1 cellular context compared by ENCODE assay signal in the genomic region with DNA sequence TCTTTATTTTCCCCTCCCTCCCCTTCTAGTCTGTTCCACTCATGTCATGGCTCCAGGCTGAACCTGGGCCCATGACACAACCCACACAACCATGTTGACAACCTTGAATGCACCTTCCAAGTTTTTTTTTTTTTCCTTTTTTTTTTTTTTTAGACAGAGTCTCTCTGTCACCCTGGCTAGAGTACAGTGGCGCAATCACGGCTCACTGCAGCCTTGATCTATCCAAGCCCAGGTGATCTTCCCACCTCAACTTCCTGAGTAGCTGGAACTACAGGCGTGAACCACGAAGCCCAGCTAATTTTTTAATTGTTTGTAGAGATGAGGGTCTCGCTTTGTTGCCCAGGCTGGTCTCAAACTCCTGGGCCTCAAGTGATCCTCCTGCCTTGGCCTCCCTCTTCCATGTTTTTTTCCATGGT.
TF ChIP-seq lines count a peak whose summit lies in the region.

No MANE protein-coding gene starts in this region.

TF ChIP-seq in HepG2, 621 proteins besides CTCF, POLR2A, EP300 and RAD21 (continued from another document and continues in another):
- TF ChIP-seq, protein P1, sequence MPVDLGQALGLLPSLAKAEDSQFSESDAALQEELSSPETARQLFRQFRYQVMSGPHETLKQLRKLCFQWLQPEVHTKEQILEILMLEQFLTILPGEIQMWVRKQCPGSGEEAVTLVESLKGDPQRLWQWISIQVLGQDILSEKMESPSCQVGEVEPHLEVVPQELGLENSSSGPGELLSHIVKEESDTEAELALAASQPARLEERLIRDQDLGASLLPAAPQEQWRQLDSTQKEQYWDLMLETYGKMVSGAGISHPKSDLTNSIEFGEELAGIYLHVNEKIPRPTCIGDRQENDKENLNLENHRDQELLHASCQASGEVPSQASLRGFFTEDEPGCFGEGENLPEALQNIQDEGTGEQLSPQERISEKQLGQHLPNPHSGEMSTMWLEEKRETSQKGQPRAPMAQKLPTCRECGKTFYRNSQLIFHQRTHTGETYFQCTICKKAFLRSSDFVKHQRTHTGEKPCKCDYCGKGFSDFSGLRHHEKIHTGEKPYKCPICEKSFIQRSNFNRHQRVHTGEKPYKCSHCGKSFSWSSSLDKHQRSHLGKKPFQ (CRISPR knock-in tag; IDR thresholded peaks at IDR 0.05; ENCODE audit: insufficient replicate concordance), result peak; percentile 81
- TF ChIP-seq, protein P2, sequence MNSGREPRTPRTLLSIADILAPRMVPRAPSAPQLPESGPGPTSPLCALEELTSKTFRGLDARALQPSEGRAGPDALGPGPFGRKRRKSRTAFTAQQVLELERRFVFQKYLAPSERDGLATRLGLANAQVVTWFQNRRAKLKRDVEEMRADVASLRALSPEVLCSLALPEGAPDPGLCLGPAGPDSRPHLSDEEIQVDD (CRISPR knock-in tag; IDR thresholded peaks at IDR 0.05; ENCODE audit: borderline replicate concordance), result no peak
- TF ChIP-seq ZNF121 (CRISPR knock-in tag; IDR thresholded peaks at IDR 0.05), result peak; percentile 97
- peak; percentile 93 for TF ChIP-seq ERF (CRISPR knock-in tag; IDR thresholded peaks at IDR 0.05)
- 0 out of 2 replicates have a peak, but pooled peaks have one; percentile 51 for TF ChIP-seq AKAP8 (CRISPR knock-in tag; IDR thresholded peaks at IDR 0.05)
- peak; percentile 88 for TF ChIP-seq ZMYM2 (CRISPR knock-in tag; IDR thresholded peaks at IDR 0.05)
- TF ChIP-seq ZNF383 (CRISPR knock-in tag; IDR thresholded peaks at IDR 0.05; ENCODE audit: borderline replicate concordance), result no peak
- TF ChIP-seq, protein P3, sequence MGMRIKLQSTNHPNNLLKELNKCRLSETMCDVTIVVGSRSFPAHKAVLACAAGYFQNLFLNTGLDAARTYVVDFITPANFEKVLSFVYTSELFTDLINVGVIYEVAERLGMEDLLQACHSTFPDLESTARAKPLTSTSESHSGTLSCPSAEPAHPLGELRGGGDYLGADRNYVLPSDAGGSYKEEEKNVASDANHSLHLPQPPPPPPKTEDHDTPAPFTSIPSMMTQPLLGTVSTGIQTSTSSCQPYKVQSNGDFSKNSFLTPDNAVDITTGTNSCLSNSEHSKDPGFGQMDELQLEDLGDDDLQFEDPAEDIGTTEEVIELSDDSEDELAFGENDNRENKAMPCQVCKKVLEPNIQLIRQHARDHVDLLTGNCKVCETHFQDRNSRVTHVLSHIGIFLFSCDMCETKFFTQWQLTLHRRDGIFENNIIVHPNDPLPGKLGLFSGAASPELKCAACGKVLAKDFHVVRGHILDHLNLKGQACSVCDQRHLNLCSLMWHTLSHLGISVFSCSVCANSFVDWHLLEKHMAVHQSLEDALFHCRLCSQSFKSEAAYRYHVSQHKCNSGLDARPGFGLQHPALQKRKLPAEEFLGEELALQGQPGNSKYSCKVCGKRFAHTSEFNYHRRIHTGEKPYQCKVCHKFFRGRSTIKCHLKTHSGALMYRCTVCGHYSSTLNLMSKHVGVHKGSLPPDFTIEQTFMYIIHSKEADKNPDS (CRISPR knock-in tag; IDR thresholded peaks at IDR 0.05), result peak; percentile 30; the same call in 1 of the 2 replicates
- TF ChIP-seq, protein P4, sequence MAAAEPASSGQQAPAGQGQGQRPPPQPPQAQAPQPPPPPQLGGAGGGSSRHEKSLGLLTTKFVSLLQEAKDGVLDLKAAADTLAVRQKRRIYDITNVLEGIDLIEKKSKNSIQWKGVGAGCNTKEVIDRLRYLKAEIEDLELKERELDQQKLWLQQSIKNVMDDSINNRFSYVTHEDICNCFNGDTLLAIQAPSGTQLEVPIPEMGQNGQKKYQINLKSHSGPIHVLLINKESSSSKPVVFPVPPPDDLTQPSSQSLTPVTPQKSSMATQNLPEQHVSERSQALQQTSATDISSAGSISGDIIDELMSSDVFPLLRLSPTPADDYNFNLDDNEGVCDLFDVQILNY (CRISPR knock-in tag; conservative IDR thresholded peaks at IDR 0.05), result no peak
- TF ChIP-seq, protein P5, sequence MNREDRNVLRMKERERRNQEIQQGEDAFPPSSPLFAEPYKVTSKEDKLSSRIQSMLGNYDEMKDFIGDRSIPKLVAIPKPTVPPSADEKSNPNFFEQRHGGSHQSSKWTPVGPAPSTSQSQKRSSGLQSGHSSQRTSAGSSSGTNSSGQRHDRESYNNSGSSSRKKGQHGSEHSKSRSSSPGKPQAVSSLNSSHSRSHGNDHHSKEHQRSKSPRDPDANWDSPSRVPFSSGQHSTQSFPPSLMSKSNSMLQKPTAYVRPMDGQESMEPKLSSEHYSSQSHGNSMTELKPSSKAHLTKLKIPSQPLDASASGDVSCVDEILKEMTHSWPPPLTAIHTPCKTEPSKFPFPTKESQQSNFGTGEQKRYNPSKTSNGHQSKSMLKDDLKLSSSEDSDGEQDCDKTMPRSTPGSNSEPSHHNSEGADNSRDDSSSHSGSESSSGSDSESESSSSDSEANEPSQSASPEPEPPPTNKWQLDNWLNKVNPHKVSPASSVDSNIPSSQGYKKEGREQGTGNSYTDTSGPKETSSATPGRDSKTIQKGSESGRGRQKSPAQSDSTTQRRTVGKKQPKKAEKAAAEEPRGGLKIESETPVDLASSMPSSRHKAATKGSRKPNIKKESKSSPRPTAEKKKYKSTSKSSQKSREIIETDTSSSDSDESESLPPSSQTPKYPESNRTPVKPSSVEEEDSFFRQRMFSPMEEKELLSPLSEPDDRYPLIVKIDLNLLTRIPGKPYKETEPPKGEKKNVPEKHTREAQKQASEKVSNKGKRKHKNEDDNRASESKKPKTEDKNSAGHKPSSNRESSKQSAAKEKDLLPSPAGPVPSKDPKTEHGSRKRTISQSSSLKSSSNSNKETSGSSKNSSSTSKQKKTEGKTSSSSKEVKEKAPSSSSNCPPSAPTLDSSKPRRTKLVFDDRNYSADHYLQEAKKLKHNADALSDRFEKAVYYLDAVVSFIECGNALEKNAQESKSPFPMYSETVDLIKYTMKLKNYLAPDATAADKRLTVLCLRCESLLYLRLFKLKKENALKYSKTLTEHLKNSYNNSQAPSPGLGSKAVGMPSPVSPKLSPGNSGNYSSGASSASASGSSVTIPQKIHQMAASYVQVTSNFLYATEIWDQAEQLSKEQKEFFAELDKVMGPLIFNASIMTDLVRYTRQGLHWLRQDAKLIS (CRISPR knock-in tag; IDR thresholded peaks at IDR 0.05), result no peak
- peak; percentile 86 for TF ChIP-seq ZMYM3 (CRISPR knock-in tag; IDR thresholded peaks at IDR 0.05)
- TF ChIP-seq, protein P6, sequence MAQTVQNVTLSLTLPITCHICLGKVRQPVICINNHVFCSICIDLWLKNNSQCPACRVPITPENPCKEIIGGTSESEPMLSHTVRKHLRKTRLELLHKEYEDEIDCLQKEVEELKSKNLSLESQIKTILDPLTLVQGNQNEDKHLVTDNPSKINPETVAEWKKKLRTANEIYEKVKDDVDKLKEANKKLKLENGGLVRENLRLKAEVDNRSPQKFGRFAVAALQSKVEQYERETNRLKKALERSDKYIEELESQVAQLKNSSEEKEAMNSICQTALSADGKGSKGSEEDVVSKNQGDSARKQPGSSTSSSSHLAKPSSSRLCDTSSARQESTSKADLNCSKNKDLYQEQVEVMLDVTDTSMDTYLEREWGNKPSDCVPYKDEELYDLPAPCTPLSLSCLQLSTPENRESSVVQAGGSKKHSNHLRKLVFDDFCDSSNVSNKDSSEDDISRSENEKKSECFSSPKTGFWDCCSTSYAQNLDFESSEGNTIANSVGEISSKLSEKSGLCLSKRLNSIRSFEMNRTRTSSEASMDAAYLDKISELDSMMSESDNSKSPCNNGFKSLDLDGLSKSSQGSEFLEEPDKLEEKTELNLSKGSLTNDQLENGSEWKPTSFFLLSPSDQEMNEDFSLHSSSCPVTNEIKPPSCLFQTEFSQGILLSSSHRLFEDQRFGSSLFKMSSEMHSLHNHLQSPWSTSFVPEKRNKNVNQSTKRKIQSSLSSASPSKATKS (CRISPR knock-in tag; IDR thresholded peaks at IDR 0.05), result no peak
- no peak for TF ChIP-seq GPN1 (CRISPR knock-in tag; IDR thresholded peaks at IDR 0.05; ENCODE audit: borderline replicate concordance)
- TF ChIP-seq KDM6A (CRISPR knock-in tag; IDR thresholded peaks at IDR 0.05; ENCODE audit: low read depth), result peak; percentile 70; the same call in 1 of the 2 replicates
- TF ChIP-seq, protein P7, sequence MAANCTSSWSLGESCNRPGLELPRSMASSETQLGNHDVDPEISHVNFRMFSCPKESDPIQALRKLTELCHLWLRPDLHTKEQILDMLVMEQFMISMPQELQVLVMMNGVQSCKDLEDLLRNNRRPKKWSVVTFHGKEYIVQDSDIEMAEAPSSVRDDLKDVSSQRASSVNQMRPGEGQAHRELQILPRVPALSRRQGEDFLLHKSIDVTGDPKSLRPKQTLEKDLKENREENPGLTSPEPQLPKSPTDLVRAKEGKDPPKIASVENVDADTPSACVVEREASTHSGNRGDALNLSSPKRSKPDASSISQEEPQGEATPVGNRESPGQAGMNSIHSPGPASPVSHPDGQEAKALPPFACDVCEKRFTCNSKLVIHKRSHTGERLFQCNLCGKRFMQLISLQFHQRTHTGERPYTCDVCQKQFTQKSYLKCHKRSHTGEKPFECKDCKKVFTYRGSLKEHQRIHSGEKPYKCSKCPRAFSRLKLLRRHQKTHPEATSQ (CRISPR knock-in tag; IDR thresholded peaks at IDR 0.05; ENCODE audit: borderline replicate concordance), result no peak
- TF ChIP-seq, protein P8, sequence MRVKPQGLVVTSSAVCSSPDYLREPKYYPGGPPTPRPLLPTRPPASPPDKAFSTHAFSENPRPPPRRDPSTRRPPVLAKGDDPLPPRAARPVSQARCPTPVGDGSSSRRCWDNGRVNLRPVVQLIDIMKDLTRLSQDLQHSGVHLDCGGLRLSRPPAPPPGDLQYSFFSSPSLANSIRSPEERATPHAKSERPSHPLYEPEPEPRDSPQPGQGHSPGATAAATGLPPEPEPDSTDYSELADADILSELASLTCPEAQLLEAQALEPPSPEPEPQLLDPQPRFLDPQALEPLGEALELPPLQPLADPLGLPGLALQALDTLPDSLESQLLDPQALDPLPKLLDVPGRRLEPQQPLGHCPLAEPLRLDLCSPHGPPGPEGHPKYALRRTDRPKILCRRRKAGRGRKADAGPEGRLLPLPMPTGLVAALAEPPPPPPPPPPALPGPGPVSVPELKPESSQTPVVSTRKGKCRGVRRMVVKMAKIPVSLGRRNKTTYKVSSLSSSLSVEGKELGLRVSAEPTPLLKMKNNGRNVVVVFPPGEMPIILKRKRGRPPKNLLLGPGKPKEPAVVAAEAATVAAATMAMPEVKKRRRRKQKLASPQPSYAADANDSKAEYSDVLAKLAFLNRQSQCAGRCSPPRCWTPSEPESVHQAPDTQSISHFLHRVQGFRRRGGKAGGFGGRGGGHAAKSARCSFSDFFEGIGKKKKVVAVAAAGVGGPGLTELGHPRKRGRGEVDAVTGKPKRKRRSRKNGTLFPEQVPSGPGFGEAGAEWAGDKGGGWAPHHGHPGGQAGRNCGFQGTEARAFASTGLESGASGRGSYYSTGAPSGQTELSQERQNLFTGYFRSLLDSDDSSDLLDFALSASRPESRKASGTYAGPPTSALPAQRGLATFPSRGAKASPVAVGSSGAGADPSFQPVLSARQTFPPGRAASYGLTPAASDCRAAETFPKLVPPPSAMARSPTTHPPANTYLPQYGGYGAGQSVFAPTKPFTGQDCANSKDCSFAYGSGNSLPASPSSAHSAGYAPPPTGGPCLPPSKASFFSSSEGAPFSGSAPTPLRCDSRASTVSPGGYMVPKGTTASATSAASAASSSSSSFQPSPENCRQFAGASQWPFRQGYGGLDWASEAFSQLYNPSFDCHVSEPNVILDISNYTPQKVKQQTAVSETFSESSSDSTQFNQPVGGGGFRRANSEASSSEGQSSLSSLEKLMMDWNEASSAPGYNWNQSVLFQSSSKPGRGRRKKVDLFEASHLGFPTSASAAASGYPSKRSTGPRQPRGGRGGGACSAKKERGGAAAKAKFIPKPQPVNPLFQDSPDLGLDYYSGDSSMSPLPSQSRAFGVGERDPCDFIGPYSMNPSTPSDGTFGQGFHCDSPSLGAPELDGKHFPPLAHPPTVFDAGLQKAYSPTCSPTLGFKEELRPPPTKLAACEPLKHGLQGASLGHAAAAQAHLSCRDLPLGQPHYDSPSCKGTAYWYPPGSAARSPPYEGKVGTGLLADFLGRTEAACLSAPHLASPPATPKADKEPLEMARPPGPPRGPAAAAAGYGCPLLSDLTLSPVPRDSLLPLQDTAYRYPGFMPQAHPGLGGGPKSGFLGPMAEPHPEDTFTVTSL (CRISPR knock-in tag; IDR thresholded peaks at IDR 0.05; ENCODE audit: borderline replicate concordance), result peak; percentile 76; the same call in 1 of the 2 replicates
- TF ChIP-seq MYNN (CRISPR knock-in tag; IDR thresholded peaks at IDR 0.05; ENCODE audit: low read depth), result no peak
- 0 out of 2 replicates have a peak, but pooled peaks have one; percentile 55 for TF ChIP-seq ZFP37 (CRISPR knock-in tag; IDR thresholded peaks at IDR 0.05; ENCODE audit: borderline replicate concordance)
- peak; percentile 84 for TF ChIP-seq ZNF264 (CRISPR knock-in tag; IDR thresholded peaks at IDR 0.05)
- TF ChIP-seq MAFF (IDR thresholded peaks at IDR 0.05; ENCODE audit: low read depth, low read length), result no peak
- TF ChIP-seq SMARCE1 (IDR thresholded peaks at IDR 0.05; ENCODE audit: borderline replicate concordance), result no peak
- TF ChIP-seq ATAD3A (CRISPR knock-in tag; IDR thresholded peaks at IDR 0.05), result no peak
- no peak for TF ChIP-seq ZNF20 (CRISPR knock-in tag; IDR thresholded peaks at IDR 0.05)
- no peak; the same call in 1 of the 2 replicates for TF ChIP-seq ZBTB38 (CRISPR knock-in tag; IDR thresholded peaks at IDR 0.05)
- no peak for TF ChIP-seq ZNF562 (CRISPR knock-in tag; IDR thresholded peaks at IDR 0.05; ENCODE audit: borderline replicate concordance)
- no peak; the same call in 1 of the 2 replicates for TF ChIP-seq GATA4 (IDR thresholded peaks at IDR 0.05; ENCODE audit: borderline replicate concordance, low read depth)
- TF ChIP-seq, protein P9, sequence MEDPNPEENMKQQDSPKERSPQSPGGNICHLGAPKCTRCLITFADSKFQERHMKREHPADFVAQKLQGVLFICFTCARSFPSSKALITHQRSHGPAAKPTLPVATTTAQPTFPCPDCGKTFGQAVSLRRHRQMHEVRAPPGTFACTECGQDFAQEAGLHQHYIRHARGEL (CRISPR knock-in tag; IDR thresholded peaks at IDR 0.05), result no peak
- no peak for TF ChIP-seq ZNF160 (CRISPR knock-in tag; IDR thresholded peaks at IDR 0.05)
- TF ChIP-seq, protein P10, sequence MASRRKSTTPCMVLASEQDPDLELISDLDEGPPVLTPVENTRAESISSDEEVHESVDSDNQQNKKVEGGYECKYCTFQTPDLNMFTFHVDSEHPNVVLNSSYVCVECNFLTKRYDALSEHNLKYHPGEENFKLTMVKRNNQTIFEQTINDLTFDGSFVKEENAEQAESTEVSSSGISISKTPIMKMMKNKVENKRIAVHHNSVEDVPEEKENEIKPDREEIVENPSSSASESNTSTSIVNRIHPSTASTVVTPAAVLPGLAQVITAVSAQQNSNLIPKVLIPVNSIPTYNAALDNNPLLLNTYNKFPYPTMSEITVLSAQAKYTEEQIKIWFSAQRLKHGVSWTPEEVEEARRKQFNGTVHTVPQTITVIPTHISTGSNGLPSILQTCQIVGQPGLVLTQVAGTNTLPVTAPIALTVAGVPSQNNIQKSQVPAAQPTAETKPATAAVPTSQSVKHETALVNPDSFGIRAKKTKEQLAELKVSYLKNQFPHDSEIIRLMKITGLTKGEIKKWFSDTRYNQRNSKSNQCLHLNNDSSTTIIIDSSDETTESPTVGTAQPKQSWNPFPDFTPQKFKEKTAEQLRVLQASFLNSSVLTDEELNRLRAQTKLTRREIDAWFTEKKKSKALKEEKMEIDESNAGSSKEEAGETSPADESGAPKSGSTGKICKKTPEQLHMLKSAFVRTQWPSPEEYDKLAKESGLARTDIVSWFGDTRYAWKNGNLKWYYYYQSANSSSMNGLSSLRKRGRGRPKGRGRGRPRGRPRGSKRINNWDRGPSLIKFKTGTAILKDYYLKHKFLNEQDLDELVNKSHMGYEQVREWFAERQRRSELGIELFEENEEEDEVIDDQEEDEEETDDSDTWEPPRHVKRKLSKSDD (CRISPR knock-in tag; IDR thresholded peaks at IDR 0.05; ENCODE audit: low read depth), result peak; percentile 39; the same call in 1 of the 2 replicates
